9 cellular contexts compared by ENCODE assay signal in the genomic region with DNA sequence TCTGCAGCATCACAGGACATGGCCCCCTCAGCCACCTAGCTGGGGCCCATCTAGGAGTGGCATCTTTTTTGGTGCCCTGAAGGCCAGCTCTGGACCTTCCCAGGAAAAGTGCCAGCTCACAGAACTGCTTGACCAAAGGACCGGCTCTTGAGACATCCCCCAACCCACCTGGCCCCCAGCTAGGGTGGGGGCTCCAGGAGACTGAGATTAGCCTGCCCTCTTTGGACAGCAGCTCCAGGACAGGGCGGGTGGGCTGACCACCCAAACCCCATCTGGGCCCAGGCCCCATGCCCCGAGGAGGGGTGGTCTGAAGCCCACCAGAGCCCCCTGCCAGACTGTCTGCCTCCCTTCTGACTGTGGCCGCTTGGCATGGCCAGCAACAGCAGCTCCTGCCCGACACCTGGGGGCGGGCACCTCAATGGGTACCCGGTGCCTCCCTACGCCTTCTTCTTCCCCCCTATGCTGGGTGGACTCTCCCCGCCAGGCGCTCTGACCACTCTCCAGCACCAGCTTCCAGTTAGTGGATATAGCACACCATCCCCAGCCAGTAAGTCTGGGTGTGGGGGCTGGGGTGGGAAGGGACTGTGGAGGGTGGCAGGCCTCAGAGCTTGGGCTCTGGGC. TPM values are rescaled to one million over a fixed set of nuclear protein-coding genes. Genes with fewer than 3 reads are reported as not detected.
DNase-seq lines count a peak whose midpoint lies in the region; TF ChIP-seq lines count a peak whose summit lies in the region.
"Had no signal": no experiment of that assay in that cellular context is flagged by ENCODE, and none has a peak within 500 bp of the region (broad histone marks: within the 10 kb centered on the region; RNA-seq: fewer than 3 reads in every experiment).

No MANE protein-coding gene starts in this region.

- peaks cover 90% of the 10 kb centered on the region for H3K4me1 Mint-ChIP-seq in activated CD4-positive, alpha-beta T cell treated with anti-CD3 and anti-CD28 coated beads, Interleukin-2, amount 10 ng/mL, durations not matched to agents 7 days and 5 days

- peak overlapping the region; percentile 71 for H3K27ac Mint-ChIP-seq in activated CD4-positive, alpha-beta T cell treated with anti-CD3 and anti-CD28 coated beads, Interleukin-2, amount 10 ng/mL, durations not matched to agents 7 days and 5 days

- TF ChIP-seq CTCF in adrenal gland (IDR thresholded peaks at IDR 0.05) (no peak), thyroid gland (IDR thresholded peaks at IDR 0.05) (no peak)

- H3K36me3 ChIP-seq in adrenal gland (replicated peaks in 1 of 2): peaks cover 0 to 8% of the 10 kb centered on the region in 2 donors
- peaks cover 9 to 35% of the 10 kb centered on the region in 2 experiments for H3K36me3 ChIP-seq in mesenchymal stem cell (ENCODE audit: control insufficient read depth in 1 of 2, insufficient read depth in 2 of 2, low read depth in 1 of 2, low read length in 2 of 2)
- no peaks in the 10 kb centered on the region for H3K36me3 ChIP-seq in thyroid gland

- H3K14ac ChIP-seq in mesenchymal stem cell (ENCODE audit: low read length in 2 of 2): no peak overlapping the region

- H3K23ac ChIP-seq in mesenchymal stem cell (ENCODE audit: low read length in 2 of 2): no peak overlapping the region

- H2BK5ac ChIP-seq in mesenchymal stem cell (ENCODE audit: low read depth, low read length, poor library complexity, severe bottlenecking): no peak overlapping the region

- no peak overlapping the region for H4K8ac ChIP-seq in mesenchymal stem cell (ENCODE audit: low read length)

- peaks cover 68% of the 10 kb centered on the region for H3K36me3 Mint-ChIP-seq in activated CD4-positive, alpha-beta T cell treated with anti-CD3 and anti-CD28 coated beads, Interleukin-2, amount 10 ng/mL, durations not matched to agents 7 days and 5 days (ENCODE audit: low read depth)

- H2BK15ac ChIP-seq in mesenchymal stem cell (ENCODE audit: low read depth, poor library complexity, severe bottlenecking): no peak overlapping the region

- H2AFZ ChIP-seq in mesenchymal stem cell (ENCODE audit: low read depth, low read length): no peak overlapping the region

- H3K4me2 ChIP-seq in mesenchymal stem cell (ENCODE audit: low read length, poor library complexity, severe bottlenecking): no peak overlapping the region

- H3K27ac ChIP-seq in adrenal gland (peak overlapping the region in 4 of 5 donors; percentile 12 to 94 (median 82)), mesenchymal stem cell (ENCODE audit: low read length, poor library complexity, severe bottlenecking) (no peak overlapping the region), thyroid gland (peak overlapping the region; percentile 83 to 90 (median 89))

- H4K91ac ChIP-seq in mesenchymal stem cell (ENCODE audit: low read length): no peak overlapping the region

- POLR2A ChIA-PET in activated CD4-positive, alpha-beta T cell treated with anti-CD3 and anti-CD28 coated beads, Interleukin-2, amount 10 ng/mL, durations not matched to agents 7 days and 5 days (lab: Charles Lee): interaction anchor here (0.5 kb wide), 1 partner anchor 43 kb away, joined by 3 read pairs; the partner anchor contains the start of gene CDC6

- H3K27me3 ChIP-seq in adrenal gland (no peaks in the 10 kb centered on the region), mesenchymal stem cell (ENCODE audit: control insufficient read depth in 1 of 2, insufficient read depth in 1 of 2, low read length in 2 of 2) (no peaks in the 10 kb centered on the region), thyroid gland (no peaks in the 10 kb centered on the region)

- no peak overlapping the region for H3K4ac ChIP-seq in mesenchymal stem cell (ENCODE audit: low read depth in 1 of 2, low read length in 2 of 2)

- CTCF ChIA-PET in activated CD4-positive, alpha-beta T cell treated with anti-CD3 and anti-CD28 coated beads, Interleukin-2, amount 10 ng/mL, durations not matched to agents 7 days and 5 days (lab: Charles Lee): interaction anchor here (0.5 to 7.7 kb wide), 9 partner anchors 8 to 280 kb away, joined by 3 to 37 read pairs (median 4); partner anchors contain the start of gene WIPF2

- no peak overlapping the region for H2BK12ac ChIP-seq in mesenchymal stem cell (ENCODE audit: low read length in 2 of 2)

- H3K4me3 Mint-ChIP-seq in activated CD4-positive, alpha-beta T cell treated with anti-CD3 and anti-CD28 coated beads, Interleukin-2, amount 10 ng/mL, durations not matched to agents 7 days and 5 days: peak overlapping the region; percentile 45

- peaks cover 77 to 96% of the 10 kb centered on the region in 2 donors for H3K4me1 ChIP-seq in adrenal gland (replicated peaks in 1 of 2)
- peaks cover 55% of the 10 kb centered on the region for H3K4me1 ChIP-seq in mesenchymal stem cell (ENCODE audit: control insufficient read depth, insufficient read depth, low read depth, low read length)
- H3K4me1 ChIP-seq in thyroid gland: peaks cover 91 to 100% of the 10 kb centered on the region in 2 donors

- WGBS in adrenal gland, 4 donors: 87 to 95% (median 88%) methylated on average over 6 to 10 of the region's 10 CpGs
- WGBS in mesenchymal stem cell: over 99% methylated on average over 8 of the region's 10 CpGs
- 75 to 92% methylated on average over 8 of the region's 10 CpGs for WGBS in thyroid gland, 2 donors

- H3K9ac ChIP-seq in mesenchymal stem cell (ENCODE audit: low read length): peak overlapping the region; percentile 17

- H2AK5ac ChIP-seq in mesenchymal stem cell (ENCODE audit: low read length, severe bottlenecking): no peak overlapping the region

- intact Hi-C loops in adrenal gland (cut with DNase I) (no loop called here), thyroid gland (cut with DNase I) (no loop called here)

- no peaks in the 10 kb centered on the region for H3K9me3 Mint-ChIP-seq in activated CD4-positive, alpha-beta T cell treated with anti-CD3 and anti-CD28 coated beads, Interleukin-2, amount 10 ng/mL, durations not matched to agents 7 days and 5 days

- DNase-seq in activated CD4-positive, alpha-beta T cell treated with anti-CD3 and anti-CD28 coated beads, Interleukin-2, amount 10 ng/mL, durations not matched to agents 7 days and 5 days: no peak
- no peak for DNase-seq in activated CD4-positive, alpha-beta T cell treated with anti-CD3 and anti-CD28 coated beads, Interleukin-2, amount 50 U/mL, for 48 hours
- DNase-seq in adrenal gland (no peak), mesenchymal stem cell (no peak), thyroid gland (peak in 1 of 2 donors; percentile 44), NCI-H69 (lab: John Stamatoyannopoulos, UW) (no peak), dermis blood vessel endothelial cell (no peak), COLO829 (ENCODE audit: low spot score) (no peak)
- DNase-seq: activated CD8-positive, alpha-beta memory T cell treated with anti-CD3 and anti-CD28 coated beads for 24 hours had no signal

- peaks cover 31% of the 10 kb centered on the region for H3K79me1 ChIP-seq in mesenchymal stem cell (replicated peaks; ENCODE audit: low read length, poor library complexity, severe bottlenecking)

- no peak overlapping the region for H2BK120ac ChIP-seq in mesenchymal stem cell (ENCODE audit: low read depth, low read length)

- TF ChIP-seq POLR2A in adrenal gland (IDR thresholded peaks at IDR 0.05) (no peak), thyroid gland (IDR thresholded peaks at IDR 0.05) (no peak)

- H3K9me3 ChIP-seq in adrenal gland (replicated peaks in 1 of 3): no peaks in the 10 kb centered on the region
- H3K9me3 ChIP-seq in mesenchymal stem cell (ENCODE audit: control insufficient read depth, low read length): no peaks in the 10 kb centered on the region
- H3K9me3 ChIP-seq in thyroid gland: no peaks in the 10 kb centered on the region

- H3K18ac ChIP-seq in mesenchymal stem cell (ENCODE audit: low read depth in 1 of 2, low read length in 2 of 2): no peak overlapping the region

- H3K27me3 Mint-ChIP-seq in activated CD4-positive, alpha-beta T cell treated with anti-CD3 and anti-CD28 coated beads, Interleukin-2, amount 10 ng/mL, durations not matched to agents 7 days and 5 days: no peaks in the 10 kb centered on the region

- H3K4me3 ChIP-seq in adrenal gland: no peak overlapping the region
- H3K4me3 ChIP-seq in mesenchymal stem cell (ENCODE audit: insufficient read depth in 1 of 2, low read depth in 1 of 2, low read length in 2 of 2): no peak overlapping the region
- H3K4me3 ChIP-seq in thyroid gland (replicated peaks in 1 of 3): no peak overlapping the region

RNA-seq across cellular contexts. Expression of gene RARA, which starts 22.0 kb away (rescaled TPM):
- 10 to 100 TPM; 66.6 to 66.7 TPM for total RNA-seq in activated CD4-positive, alpha-beta T cell treated with anti-CD3 and anti-CD28 coated beads, Interleukin-2, amount 10 ng/mL, durations not matched to agents 7 days and 5 days
- total RNA-seq in adrenal gland (10 to 100 TPM; 24.8 to 51.8 (median 34.4) TPM), thyroid gland (10 to 100 TPM; 20.0 to 60.9 (median 35.2) TPM), dermis blood vessel endothelial cell (9.7 and 13.6 TPM in 2 replicates)
- polyA plus RNA-seq in adrenal gland: 10 to 100 TPM; 12.7 to 58.2 (median 26.8) TPM
- 32.6 TPM for polyA plus RNA-seq in mesenchymal stem cell (2013, experiment 1 of 2)
- polyA plus RNA-seq in mesenchymal stem cell (2013, experiment 2 of 2): 32.1 TPM

RNA-seq across cellular contexts. Expression of gene GJD3, which starts 33.6 kb away (rescaled TPM):
- total RNA-seq in activated CD4-positive, alpha-beta T cell treated with anti-CD3 and anti-CD28 coated beads, Interleukin-2, amount 10 ng/mL, durations not matched to agents 7 days and 5 days: under 1 TPM in 1 of 2 experiments, not detected in 1; 0.22 TPM
- total RNA-seq in adrenal gland: 1 to 10 TPM; 1.3 to 8.7 (median 1.9) TPM
- not detected for polyA plus RNA-seq in adrenal gland
- 0.44 TPM for polyA plus RNA-seq in mesenchymal stem cell (2013, experiment 1 of 2)
- polyA plus RNA-seq in mesenchymal stem cell (2013, experiment 2 of 2): 0.29 TPM
- 1 to 10 TPM; 1.6 to 3.4 (median 1.7) TPM for total RNA-seq in thyroid gland
- total RNA-seq in dermis blood vessel endothelial cell: 3.7 and 4.3 TPM in 2 replicates

RNA-seq across cellular contexts. Expression of gene CDC6, which starts 43.3 kb away (rescaled TPM):
- 10 to 100 TPM; 81.1 to 98.8 TPM for total RNA-seq in activated CD4-positive, alpha-beta T cell treated with anti-CD3 and anti-CD28 coated beads, Interleukin-2, amount 10 ng/mL, durations not matched to agents 7 days and 5 days
- total RNA-seq in adrenal gland (10 to 100 TPM in 1 of 8 donors, 1 to 10 TPM in 6, under 1 TPM in 1; 0.69 to 12.1 (median 2.5) TPM), thyroid gland (1 to 10 TPM in 1 of 4 donors, under 1 TPM in 3; 0.63 to 5.2 (median 0.79) TPM), dermis blood vessel endothelial cell (16.8 and 33.6 TPM in 2 replicates)
- 10 to 100 TPM in 1 of 3 donors, 1 to 10 TPM in 2; 1.0 to 31.3 (median 1.0) TPM for polyA plus RNA-seq in adrenal gland
- polyA plus RNA-seq in mesenchymal stem cell (2013, experiment 1 of 2): 8.5 TPM
- polyA plus RNA-seq in mesenchymal stem cell (2013, experiment 2 of 2): 9.1 TPM
